In genomic region chr19:19064098-19064722, GRCh38 we compare ENCODE assay signal across 8 cellular contexts. TPM values are rescaled to one million over a fixed set of nuclear protein-coding genes. Genes with fewer than 3 reads are reported as not detected.
DNase-seq lines count a peak whose midpoint lies in the region; ATAC-seq, FAIRE-seq and TF ChIP-seq lines count a peak whose summit lies in the region.

No MANE protein-coding gene starts in this region.

- H3K4me2 ChIP-seq in K562 (ENCODE audit: insufficient read depth, low read length), result peak overlapping the region; percentile 98

- H3K36me3 Mint-ChIP-seq in activated CD4-positive, alpha-beta T cell treated with anti-CD3 and anti-CD28 coated beads, Interleukin-2, amount 10 ng/mL, durations not matched to agents 7 days and 5 days (ENCODE audit: low read depth), result peaks cover 3% of the 10 kb centered on the region

- H3K4me3 Mint-ChIP-seq in activated CD4-positive, alpha-beta T cell treated with anti-CD3 and anti-CD28 coated beads, Interleukin-2, amount 10 ng/mL, durations not matched to agents 7 days and 5 days, result peak overlapping the region; percentile 87

- peak in 2 of 3 experiments; percentile 41 to 51; a peak in 3 of 6 replicates for TF ChIP-seq CTCF in K562 (IDR thresholded peaks at IDR 0.05 in 2 of 3, conservative IDR thresholded peaks at IDR 0.05 in 1 of 3; ENCODE audit: insufficient read depth in 2 of 3, low read depth in 1 of 3, low read length in 3 of 3)
- no peak for TF ChIP-seq CTCF in lower leg skin (IDR thresholded peaks at IDR 0.05)

- no peak for FAIRE-seq in K562 (lab: Jason Lieb, UNC)

- CTCF ChIA-PET in activated CD4-positive, alpha-beta T cell treated with anti-CD3 and anti-CD28 coated beads, Interleukin-2, amount 10 ng/mL, durations not matched to agents 7 days and 5 days (lab: Charles Lee), result no interaction called here
- CTCF ChIA-PET in K562 (lab: Yijun Ruan, JAX; ENCODE audit: low intra/inter-chr PET ratio), result no interaction called here

- H3K79me2 ChIP-seq in K562 (ENCODE audit: control insufficient read depth, insufficient read depth, low read length), result peaks cover 68% of the 10 kb centered on the region

- peak overlapping the region; percentile 91 for H3K27ac Mint-ChIP-seq in activated CD4-positive, alpha-beta T cell treated with anti-CD3 and anti-CD28 coated beads, Interleukin-2, amount 10 ng/mL, durations not matched to agents 7 days and 5 days

- DNase-seq in activated CD4-positive, alpha-beta T cell treated with anti-CD3 and anti-CD28 coated beads, Interleukin-2, amount 10 ng/mL, durations not matched to agents 7 days and 5 days, result no peak
- no peak for DNase-seq in activated CD4-positive, alpha-beta T cell treated with anti-CD3 and anti-CD28 coated beads, Interleukin-2, amount 50 U/mL, for 1 hour
- DNase-seq in LHCN-M2 (ENCODE audit: low read depth), result peak; percentile 26
- DNase-seq in K562 (ENCODE audit: extremely low read depth in 1 of 4, low spot score in 3 of 4), result peak in 1 of 4 experiments; percentile 82
- peak in 1 of 2 donors; percentile 89 for DNase-seq in lower leg skin (ENCODE audit: low spot score in 2 of 2)
- DNase-seq in ureter (ENCODE audit: low spot score), result peak; percentile 54
- DNase-seq in mesenteric fat pad (ENCODE audit: low spot score), result no peak

- H3K36me3 ChIP-seq in K562 (ENCODE audit: control insufficient read depth, insufficient read depth, low read length), result peaks cover 17% of the 10 kb centered on the region; the same call in 2 of the 3 replicates

- no TSS peak for BruUV-seq in K562 (replicated peaks; lab: Mats Ljungman, UMichigan)

- H3K27me3 ChIP-seq in K562 (ENCODE audit: control insufficient read depth in 2 of 2, insufficient read depth in 2 of 2, low read length in 2 of 2), result no peaks in the 10 kb centered on the region; a peak in 1 of 5 replicates

- ATAC-seq in K562 (no peak), HG03442 (IDR thresholded peaks at IDR 0.05; ENCODE audit: unreplicated experiment) (no peak)

- TF ChIP-seq POLR2A in K562 (conservative IDR thresholded peaks at IDR 0.05) (no peak), lower leg skin (IDR thresholded peaks at IDR 0.05) (no peak)

- H4K20me1 ChIP-seq in K562 (replicated peaks; ENCODE audit: control insufficient read depth, insufficient read depth, low read length), result no peaks in the 10 kb centered on the region

- peak overlapping the region; percentile 66 to 94 for H3K9ac ChIP-seq in K562 (ENCODE audit: insufficient read depth in 1 of 2, low read depth in 2 of 2, low read length in 2 of 2)

- peaks cover 54 to 66% of the 10 kb centered on the region in 2 experiments for H3K4me1 ChIP-seq in K562 (replicated peaks in 1 of 2; ENCODE audit: control insufficient read depth in 2 of 2, insufficient read depth in 2 of 2, low read length in 2 of 2)

- WGBS in K562 (ENCODE audit: insufficient coverage, low coverage, missing lambda C conversion rate), result under 1% methylated on average over 26 of the region's 29 CpGs
- 1% methylated on average over 21 to 24 of the region's 29 CpGs for WGBS in lower leg skin, 2 donors

- H3K4me3 ChIP-seq in K562 (peak overlapping the region; percentile 74), lower leg skin (ENCODE audit: low read depth, poor library complexity, severe bottlenecking) (peak overlapping the region; percentile 42)

- peak overlapping the region; percentile 59 for H3K27ac ChIP-seq in K562 (ENCODE audit: extremely low read depth, low read depth, low read length)

- H3K27me3 Mint-ChIP-seq in activated CD4-positive, alpha-beta T cell treated with anti-CD3 and anti-CD28 coated beads, Interleukin-2, amount 10 ng/mL, durations not matched to agents 7 days and 5 days, result no peaks in the 10 kb centered on the region

- no peaks in the 10 kb centered on the region for H3K9me3 ChIP-seq in K562 (replicated peaks; ENCODE audit: control insufficient read depth, insufficient read depth, low read depth, low read length)

- peak overlapping the region; percentile 61 for H2AFZ ChIP-seq in K562 (ENCODE audit: low read depth, low read length)

- H3K9me3 Mint-ChIP-seq in activated CD4-positive, alpha-beta T cell treated with anti-CD3 and anti-CD28 coated beads, Interleukin-2, amount 10 ng/mL, durations not matched to agents 7 days and 5 days, result no peaks in the 10 kb centered on the region

- POLR2A ChIA-PET in activated CD4-positive, alpha-beta T cell treated with anti-CD3 and anti-CD28 coated beads, Interleukin-2, amount 10 ng/mL, durations not matched to agents 7 days and 5 days (lab: Charles Lee), result no interaction called here
- POLR2A ChIA-PET in K562 (lab: Yijun Ruan, JAX), result interaction anchor here (0.6 to 1.5 kb wide), 5 partner anchors 52 to 1145 kb away, joined by 3 to 6 read pairs (median 3); no protein-coding TSS in a partner anchor

- H3K4me1 Mint-ChIP-seq in activated CD4-positive, alpha-beta T cell treated with anti-CD3 and anti-CD28 coated beads, Interleukin-2, amount 10 ng/mL, durations not matched to agents 7 days and 5 days, result peaks cover 44% of the 10 kb centered on the region

- intact Hi-C loops in K562 (cut with micrococcal nuclease) (no loop called here), lower leg skin (cut with DNase I; ENCODE audit: low total_unique reads) (no loop called here)

- TF ChIP-seq RAD21 in K562 (CRISPR knock-in tag; conservative IDR thresholded peaks at IDR 0.05 in 1 of 2, IDR thresholded peaks at IDR 0.05 in 1 of 2), result no peak; a peak in 1 of 4 replicates

- in situ Hi-C loops in K562 (cut with MboI), result no loop called here

- peaks cover 3% of the 10 kb centered on the region for H3K9me1 ChIP-seq in K562 (ENCODE audit: control insufficient read depth, insufficient read depth, low read length)

- TF ChIP-seq EP300 in K562 (IDR thresholded peaks at IDR 0.05; ENCODE audit: low read length), result no peak

RNA-seq across cellular contexts. Expression of gene SLC25A42, which starts 0.4 kb away (rescaled TPM):
- total RNA-seq in activated CD4-positive, alpha-beta T cell treated with anti-CD3 and anti-CD28 coated beads, Interleukin-2, amount 10 ng/mL, durations not matched to agents 7 days and 5 days, result 10 to 100 TPM; 20.6 to 22.2 TPM
- 2.8 and 4.4 TPM in 2 replicates for total RNA-seq in LHCN-M2 (2014; rRNA removed)
- 5.5 TPM for polyA plus RNA-seq in LHCN-M2 (2012)
- total RNA-seq in K562 (2011; cell fraction: chromatin; rRNA removed; ENCODE audit: low replicate concordance), result 32.0 and 85.4 TPM in 2 replicates
- 50.1 and 57.7 TPM in 2 replicates for total RNA-seq in K562 (2011; cell fraction: nucleolus; rRNA removed)
- total RNA-seq in K562 (2011; cell fraction: nucleoplasm; rRNA removed), result 45.2 and 57.4 TPM in 2 replicates
- 14.1 and 15.1 TPM in 2 replicates for total RNA-seq in K562 (2014; rRNA removed)
- 7.9 and 10.5 TPM in 2 replicates for total RNA-seq in K562 (2014; rRNA removed; fragmentation: Illumina TruSeq; extraction: Trizol)
- 8.7 and 9.9 TPM in 2 replicates for total RNA-seq in K562 (2015; rRNA removed; fragmentation: Illumina TruSeq; extraction: Trizol)
- total RNA-seq in K562 (2021), result 30.2 and 32.2 TPM in 2 replicates
- polyA plus RNA-seq in K562 (2011; rRNA removed), result 17.0 and 19.4 TPM in 2 replicates
- 21.5 and 36.4 TPM in 2 replicates for polyA plus RNA-seq in K562 (2011; cell fraction: cytosol; rRNA removed)
- polyA plus RNA-seq in K562 (2011; cell fraction: nucleus; rRNA removed), result 66.0 and 91.7 TPM in 2 replicates
- polyA plus RNA-seq in K562 (2012), result 17.8 and 23.7 TPM in 2 replicates
- polyA plus RNA-seq in K562 (2014; fragmentation: Illumina TruSeq; extraction: Trizol), result 16.4 and 23.3 TPM in 2 replicates
- 1 to 10 TPM in 1 of 2 experiments, under 1 TPM in 1; 0.59 to 2.0 TPM for polyA plus RNA-seq in K562 (2014; fragmentation: Nextera tagmentation; extraction: Ambion mirVana)
- 24.7 and 25.5 TPM in 2 replicates for polyA plus RNA-seq in K562 (2014; rRNA removed)
- 6.5 and 10.2 TPM in 2 replicates for polyA minus RNA-seq in K562 (2011; rRNA and poly(A)+ RNA removed)
- 11.4 and 14.1 TPM in 2 replicates for polyA minus RNA-seq in K562 (2011; cell fraction: cytosol; rRNA and poly(A)+ RNA removed)
- 13.1 and 13.3 TPM in 2 replicates for polyA minus RNA-seq in K562 (2011; cell fraction: nucleus; rRNA and poly(A)+ RNA removed)
- total RNA-seq in lower leg skin, result 10 to 100 TPM in 1 of 4 donors, 1 to 10 TPM in 3; 4.6 to 13.9 (median 7.4) TPM
- total RNA-seq in ureter, result 19.6 TPM
- 8.4 TPM for total RNA-seq in mesenteric fat pad

RNA-seq across cellular contexts. Expression of gene ARMC6, which starts 30.8 kb away (rescaled TPM):
- total RNA-seq in activated CD4-positive, alpha-beta T cell treated with anti-CD3 and anti-CD28 coated beads, Interleukin-2, amount 10 ng/mL, durations not matched to agents 7 days and 5 days, result 10 to 100 TPM; 38.6 to 39.3 TPM
- 61.1 and 68.3 TPM in 2 replicates for total RNA-seq in LHCN-M2 (2014; rRNA removed)
- 41.7 TPM for polyA plus RNA-seq in LHCN-M2 (2012)
- total RNA-seq in K562 (2011; cell fraction: chromatin; rRNA removed; ENCODE audit: low replicate concordance), result 30.4 and 88.7 TPM in 2 replicates
- total RNA-seq in K562 (2011; cell fraction: nucleolus; rRNA removed), result 63.9 and 75.1 TPM in 2 replicates
- total RNA-seq in K562 (2011; cell fraction: nucleoplasm; rRNA removed), result 40.5 and 41.2 TPM in 2 replicates
- total RNA-seq in K562 (2014; rRNA removed), result 93.4 and 116 TPM in 2 replicates
- total RNA-seq in K562 (2014; rRNA removed; fragmentation: Illumina TruSeq; extraction: Trizol), result 25.9 and 40.9 TPM in 2 replicates
- 62.3 and 63.9 TPM in 2 replicates for total RNA-seq in K562 (2015; rRNA removed; fragmentation: Illumina TruSeq; extraction: Trizol)
- 69.2 and 73.4 TPM in 2 replicates for total RNA-seq in K562 (2021)
- 38.1 and 47.1 TPM in 2 replicates for polyA plus RNA-seq in K562 (2011; rRNA removed)
- 48.2 and 88.3 TPM in 2 replicates for polyA plus RNA-seq in K562 (2011; cell fraction: cytosol; rRNA removed)
- 48.6 and 65.2 TPM in 2 replicates for polyA plus RNA-seq in K562 (2011; cell fraction: nucleus; rRNA removed)
- 53.4 and 54.5 TPM in 2 replicates for polyA plus RNA-seq in K562 (2012)
- polyA plus RNA-seq in K562 (2014; fragmentation: Illumina TruSeq; extraction: Trizol), result 63.6 and 75.5 TPM in 2 replicates
- 1 to 10 TPM; 2.1 to 5.4 TPM for polyA plus RNA-seq in K562 (2014; fragmentation: Nextera tagmentation; extraction: Ambion mirVana)
- 65.4 and 76.3 TPM in 2 replicates for polyA plus RNA-seq in K562 (2014; rRNA removed)
- 23.4 and 39.5 TPM in 2 replicates for polyA minus RNA-seq in K562 (2011; rRNA and poly(A)+ RNA removed)
- 50.9 and 61.3 TPM in 2 replicates for polyA minus RNA-seq in K562 (2011; cell fraction: cytosol; rRNA and poly(A)+ RNA removed)
- polyA minus RNA-seq in K562 (2011; cell fraction: nucleus; rRNA and poly(A)+ RNA removed), result 25.5 and 25.7 TPM in 2 replicates
- 10 to 100 TPM; 11.3 to 41.0 (median 21.9) TPM for total RNA-seq in lower leg skin
- total RNA-seq in ureter, result 42.2 TPM
- total RNA-seq in mesenteric fat pad, result 18.1 TPM

RNA-seq across cellular contexts. Expression of gene SUGP2, which starts 30.9 kb away (rescaled TPM):
- total RNA-seq in activated CD4-positive, alpha-beta T cell treated with anti-CD3 and anti-CD28 coated beads, Interleukin-2, amount 10 ng/mL, durations not matched to agents 7 days and 5 days, result 100 to 1,000 TPM; 128 to 144 TPM
- total RNA-seq in LHCN-M2 (2014; rRNA removed) (54.2 and 63.9 TPM in 2 replicates), K562 (2014; rRNA removed) (50.6 and 61.7 TPM in 2 replicates), K562 (2014; rRNA removed; fragmentation: Illumina TruSeq; extraction: Trizol) (63.1 and 70.8 TPM in 2 replicates), K562 (2015; rRNA removed; fragmentation: Illumina TruSeq; extraction: Trizol) (60.5 and 61.8 TPM in 2 replicates), K562 (2021) (96.4 and 97.5 TPM in 2 replicates), lower leg skin (10 to 100 TPM; 16.2 to 29.8 (median 20.8) TPM), ureter (99.6 TPM), mesenteric fat pad (58.8 TPM)
- 39.8 TPM for polyA plus RNA-seq in LHCN-M2 (2012)
- total RNA-seq in K562 (2011; cell fraction: chromatin; rRNA removed; ENCODE audit: low replicate concordance), result 383 and 414 TPM in 2 replicates
- total RNA-seq in K562 (2011; cell fraction: nucleolus; rRNA removed), result 210 and 215 TPM in 2 replicates
- 214 and 219 TPM in 2 replicates for total RNA-seq in K562 (2011; cell fraction: nucleoplasm; rRNA removed)
- polyA plus RNA-seq in K562 (2011; rRNA removed) (101 and 135 TPM in 2 replicates), K562 (2014; fragmentation: Illumina TruSeq; extraction: Trizol) (82.8 and 89.9 TPM in 2 replicates), K562 (2014; fragmentation: Nextera tagmentation; extraction: Ambion mirVana) (10 to 100 TPM; 13.1 to 22.6 TPM), K562 (2014; rRNA removed) (93.0 and 120 TPM in 2 replicates)
- 49.7 and 83.6 TPM in 2 replicates for polyA plus RNA-seq in K562 (2011; cell fraction: cytosol; rRNA removed)
- polyA plus RNA-seq in K562 (2011; cell fraction: nucleus; rRNA removed), result 318 and 368 TPM in 2 replicates
- polyA plus RNA-seq in K562 (2012), result 73.8 and 103 TPM in 2 replicates
- polyA minus RNA-seq in K562 (2011; rRNA and poly(A)+ RNA removed), result 58.5 and 77.2 TPM in 2 replicates
- polyA minus RNA-seq in K562 (2011; cell fraction: cytosol; rRNA and poly(A)+ RNA removed), result 32.1 and 32.5 TPM in 2 replicates
- polyA minus RNA-seq in K562 (2011; cell fraction: nucleus; rRNA and poly(A)+ RNA removed), result 80.9 and 135 TPM in 2 replicates

Comparison
In these comparisons a context has a peak if more than half of its experiments do, and no peak if none do; other contexts are left out.
1. DNase-seq: peak in LHCN-M2 (single experiment) and ureter (single experiment); none in activated CD4-positive, alpha-beta T cell treated with anti-CD3 and anti-CD28 coated beads, Interleukin-2, amount 10 ng/mL, durations not matched to agents 7 days and 5 days (single experiment), activated CD4-positive, alpha-beta T cell treated with anti-CD3 and anti-CD28 coated beads, Interleukin-2, amount 50 U/mL, for 1 hour (single experiment) and mesenteric fat pad (single experiment).
2. CTCF ChIP-seq: peak in K562 (2 of 3); none in lower leg skin (0 of 3).